3 cellular contexts compared by ENCODE assay signal in the genomic region with DNA sequence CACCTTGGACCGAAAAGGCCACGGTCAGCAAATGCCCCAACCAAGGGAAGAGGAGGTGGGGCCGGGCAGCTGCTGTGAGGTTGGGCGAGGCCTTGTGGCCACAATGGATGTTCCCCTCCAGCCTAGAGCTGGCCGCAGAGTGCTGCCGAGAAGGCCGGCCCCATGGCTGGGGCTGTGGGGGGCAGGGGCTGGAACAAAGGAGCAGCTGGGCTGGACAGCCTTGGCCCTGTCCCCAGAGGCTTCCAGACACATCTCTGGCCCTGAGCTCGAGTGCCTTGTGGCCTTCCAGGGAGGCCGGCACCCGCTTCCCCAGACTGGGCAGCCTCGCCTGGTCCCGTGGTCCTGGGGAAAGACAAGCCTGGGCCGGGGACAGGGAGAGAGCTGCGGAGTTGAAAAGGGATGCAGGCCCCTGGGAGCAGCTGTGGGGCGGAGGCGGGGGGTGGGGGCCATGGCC.
TF ChIP-seq lines count a peak whose summit lies in the region.

No MANE protein-coding gene starts in this region.

TF ChIP-seq in IMR-90, 13 proteins besides CTCF, POLR2A, EP300 and RAD21:
- TF ChIP-seq SMC3 (IDR thresholded peaks at IDR 0.05; ENCODE audit: low read depth, low read length), result no peak

TF ChIP-seq in K562, 482 proteins besides CTCF, POLR2A, EP300 and RAD21:
- TF ChIP-seq MNT (conservative IDR thresholded peaks at IDR 0.05) (no peak), NR2C1 (IDR thresholded peaks at IDR 0.05) (no peak), NR2C1 (tag; IDR thresholded peaks at IDR 0.05) (no peak), COPS2 (conservative IDR thresholded peaks at IDR 0.05) (no peak), ZNF274 (IDR thresholded peaks at IDR 0.05; ENCODE audit: borderline replicate concordance, low read depth, low read length) (no peak), ZNF707 (CRISPR knock-in tag; conservative IDR thresholded peaks at IDR 0.05) (no peak), DIDO1 (tag; IDR thresholded peaks at IDR 0.05; ENCODE audit: low read depth) (no peak), ZNF778 (CRISPR knock-in tag; IDR thresholded peaks at IDR 0.05) (no peak), STAT5B (CRISPR knock-in tag; IDR thresholded peaks at IDR 0.05) (no peak), EZH2 (IDR thresholded peaks at IDR 0.05; ENCODE audit: borderline replicate concordance, low read depth, low read length) (no peak)

TF ChIP-seq in SK-N-SH treated with all-trans-retinoic acid at 6 μM for 48 hours, 23 proteins besides CTCF, POLR2A, EP300 and RAD21:
- TF ChIP-seq, protein P1, sequence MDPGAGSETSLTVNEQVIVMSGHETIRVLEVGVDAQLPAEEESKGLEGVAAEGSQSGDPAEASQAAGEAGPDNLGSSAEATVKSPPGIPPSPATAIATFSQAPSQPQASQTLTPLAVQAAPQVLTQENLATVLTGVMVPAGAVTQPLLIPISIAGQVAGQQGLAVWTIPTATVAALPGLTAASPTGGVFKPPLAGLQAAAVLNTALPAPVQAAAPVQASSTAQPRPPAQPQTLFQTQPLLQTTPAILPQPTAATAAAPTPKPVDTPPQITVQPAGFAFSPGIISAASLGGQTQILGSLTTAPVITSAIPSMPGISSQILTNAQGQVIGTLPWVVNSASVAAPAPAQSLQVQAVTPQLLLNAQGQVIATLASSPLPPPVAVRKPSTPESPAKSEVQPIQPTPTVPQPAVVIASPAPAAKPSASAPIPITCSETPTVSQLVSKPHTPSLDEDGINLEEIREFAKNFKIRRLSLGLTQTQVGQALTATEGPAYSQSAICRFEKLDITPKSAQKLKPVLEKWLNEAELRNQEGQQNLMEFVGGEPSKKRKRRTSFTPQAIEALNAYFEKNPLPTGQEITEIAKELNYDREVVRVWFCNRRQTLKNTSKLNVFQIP (CRISPR knock-in tag; IDR thresholded peaks at IDR 0.05; ENCODE audit: borderline replicate concordance, low read depth), result no peak
- TF ChIP-seq SNAI2 (CRISPR knock-in tag; IDR thresholded peaks at IDR 0.05) (no peak), OSR1 (CRISPR knock-in tag; IDR thresholded peaks at IDR 0.05) (no peak), TCF4 (CRISPR knock-in tag; IDR thresholded peaks at IDR 0.05; ENCODE audit: borderline replicate concordance) (no peak), ZNF565 (CRISPR knock-in tag; conservative IDR thresholded peaks at IDR 0.05; ENCODE audit: low read depth) (no peak), ISL1 (CRISPR knock-in tag; IDR thresholded peaks at IDR 0.05) (no peak), ESRRG (CRISPR knock-in tag; IDR thresholded peaks at IDR 0.05) (no peak), TOX (CRISPR knock-in tag; IDR thresholded peaks at IDR 0.05; ENCODE audit: borderline replicate concordance) (no peak)
- TF ChIP-seq, protein P2, sequence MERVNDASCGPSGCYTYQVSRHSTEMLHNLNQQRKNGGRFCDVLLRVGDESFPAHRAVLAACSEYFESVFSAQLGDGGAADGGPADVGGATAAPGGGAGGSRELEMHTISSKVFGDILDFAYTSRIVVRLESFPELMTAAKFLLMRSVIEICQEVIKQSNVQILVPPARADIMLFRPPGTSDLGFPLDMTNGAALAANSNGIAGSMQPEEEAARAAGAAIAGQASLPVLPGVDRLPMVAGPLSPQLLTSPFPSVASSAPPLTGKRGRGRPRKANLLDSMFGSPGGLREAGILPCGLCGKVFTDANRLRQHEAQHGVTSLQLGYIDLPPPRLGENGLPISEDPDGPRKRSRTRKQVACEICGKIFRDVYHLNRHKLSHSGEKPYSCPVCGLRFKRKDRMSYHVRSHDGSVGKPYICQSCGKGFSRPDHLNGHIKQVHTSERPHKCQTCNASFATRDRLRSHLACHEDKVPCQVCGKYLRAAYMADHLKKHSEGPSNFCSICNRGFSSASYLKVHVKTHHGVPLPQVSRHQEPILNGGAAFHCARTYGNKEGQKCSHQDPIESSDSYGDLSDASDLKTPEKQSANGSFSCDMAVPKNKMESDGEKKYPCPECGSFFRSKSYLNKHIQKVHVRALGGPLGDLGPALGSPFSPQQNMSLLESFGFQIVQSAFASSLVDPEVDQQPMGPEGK (CRISPR knock-in tag; IDR thresholded peaks at IDR 0.05; ENCODE audit: borderline replicate concordance), result no peak
